Comparison of ENCODE assay signal across 11 cellular contexts in the genomic region with DNA sequence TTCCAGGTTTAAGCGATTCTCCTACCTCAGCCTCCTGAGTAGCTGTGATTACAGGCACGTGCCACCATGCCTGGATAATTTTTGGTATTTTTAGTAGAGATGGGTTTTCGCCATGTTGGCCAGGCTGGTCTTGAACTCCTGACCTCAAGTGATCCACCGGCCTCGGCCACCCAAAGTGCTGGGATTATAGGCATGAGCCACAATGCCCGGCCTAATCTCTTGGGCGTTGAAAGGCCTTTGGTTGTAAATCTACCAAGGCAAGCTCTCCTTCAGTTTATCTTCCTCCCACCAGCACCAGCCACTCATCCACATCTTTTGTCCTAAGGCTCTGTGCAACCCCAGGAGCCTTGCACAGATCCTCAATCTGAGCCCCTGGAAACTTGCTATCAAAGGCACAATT. TPM values are rescaled to one million over a fixed set of nuclear protein-coding genes. Genes with fewer than 3 reads are reported as not detected.
"Had no signal": no experiment of that assay in that cellular context is flagged by ENCODE, and none has a peak within 500 bp of the region (broad histone marks: within the 10 kb centered on the region; RNA-seq: fewer than 3 reads in every experiment).

No MANE protein-coding gene starts in this region.

RNA-seq across cellular contexts. Expression of a gene that starts 5.6 kb away (rescaled TPM):
- total RNA-seq: bronchial epithelial cell, epithelial cell of proximal tubule, fibroblast of villous mesenchyme, heart left ventricle, left cardiac atrium, liver, occipital lobe, SK-MEL-5, skeletal muscle tissue, transverse colon had no signal
- polyA plus RNA-seq: heart left ventricle, liver, neural cell had no signal

RNA-seq across cellular contexts. Expression of a gene that starts 46.4 kb away (rescaled TPM):
- total RNA-seq: bronchial epithelial cell, epithelial cell of proximal tubule, fibroblast of villous mesenchyme, occipital lobe had no signal
- polyA plus RNA-seq: neural cell had no signal
